9 cellular contexts compared by ENCODE assay signal in genomic region chr15:74799255-74799842, GRCh38. TPM values are rescaled to one million over a fixed set of nuclear protein-coding genes. Genes with fewer than 3 reads are reported as not detected.
DNase-seq lines count a peak whose midpoint lies in the region; ATAC-seq, FAIRE-seq and TF ChIP-seq lines count a peak whose summit lies in the region.
"Had no signal": no experiment of that assay in that cellular context is flagged by ENCODE, and none has a peak within 500 bp of the region (broad histone marks: within the 10 kb centered on the region; RNA-seq: fewer than 3 reads in every experiment).

No MANE protein-coding gene starts in this region.

- H2AFZ ChIP-seq in DND-41 (ENCODE audit: low read depth, low read length): no peak overlapping the region

- H3K4me1 ChIP-seq in DND-41 (ENCODE audit: insufficient read depth, low read length) (no peaks in the 10 kb centered on the region), mucosa of rectum (ENCODE audit: control insufficient read depth in 2 of 2, insufficient read depth in 2 of 2, low read length in 2 of 2) (peaks cover 32 to 36% of the 10 kb centered on the region in 2 donors)

- H4K20me1 ChIP-seq in DND-41 (ENCODE audit: insufficient read depth, low read length): peaks cover 51% of the 10 kb centered on the region

- H3K27me3 ChIP-seq in DND-41 (ENCODE audit: insufficient read depth, low read length, poor library complexity) (no peaks in the 10 kb centered on the region), WERI-Rb-1 (ENCODE audit: insufficient read depth, low read depth, severe bottlenecking) (no peaks in the 10 kb centered on the region), mucosa of rectum (ENCODE audit: control insufficient read depth in 2 of 2, insufficient read depth in 2 of 2, low read length in 2 of 2) (no peaks in the 10 kb centered on the region)

- H3K36me3 ChIP-seq in DND-41 (ENCODE audit: insufficient read depth, low read length): peaks cover 73% of the 10 kb centered on the region
- H3K36me3 ChIP-seq in WERI-Rb-1: peaks cover 58% of the 10 kb centered on the region
- peaks cover 54 to 55% of the 10 kb centered on the region in 2 donors for H3K36me3 ChIP-seq in mucosa of rectum (ENCODE audit: control insufficient read depth in 2 of 2, insufficient read depth in 2 of 2, low read length in 2 of 2)

- no peak overlapping the region for H3K9ac ChIP-seq in DND-41 (ENCODE audit: low read depth, low read length)
- H3K9ac ChIP-seq in mucosa of rectum (ENCODE audit: low read depth in 1 of 2, low read length in 2 of 2): no peak overlapping the region

- H3K27ac ChIP-seq in DND-41 (ENCODE audit: low read length) (no peak overlapping the region), WERI-Rb-1 (peak overlapping the region; percentile 36; the same call in 1 of the 2 replicates), mucosa of rectum (ENCODE audit: low read depth in 2 of 2, low read length in 2 of 2) (peak overlapping the region; percentile 62 to 86)

- peaks cover 33% of the 10 kb centered on the region for H3K79me2 ChIP-seq in DND-41 (ENCODE audit: insufficient read depth, low read length)

- TF ChIP-seq CTCF in DND-41 (IDR thresholded peaks at IDR 0.05; ENCODE audit: borderline replicate concordance, extremely low read depth, low read length, poor library complexity, severe bottlenecking): no peak
- no peak for TF ChIP-seq CTCF in WERI-Rb-1 (IDR thresholded peaks at IDR 0.05; ENCODE audit: low read depth, low read length)

- FAIRE-seq in frontal cortex (lab: Jason Lieb, UNC): no peak

- H3K9me3 ChIP-seq in DND-41 (ENCODE audit: insufficient read depth, low read length, severe bottlenecking) (no peaks in the 10 kb centered on the region), WERI-Rb-1 (ENCODE audit: severe bottlenecking) (no peaks in the 10 kb centered on the region), mucosa of rectum (ENCODE audit: control insufficient read depth in 2 of 2, low read length in 2 of 2) (no peaks in the 10 kb centered on the region)

- H3K4me3 ChIP-seq in DND-41 (ENCODE audit: low read depth in 1 of 2, low read length in 2 of 2) (no peak overlapping the region), WERI-Rb-1 (ENCODE audit: low read depth, low read length) (no peak overlapping the region), mucosa of rectum (ENCODE audit: low read length in 2 of 2) (no peak overlapping the region)

- no peak for TF ChIP-seq POLR2A in erythroblast (IDR thresholded peaks at IDR 0.05; ENCODE audit: low read length)

- peak; percentile 9; the same call in 1 of the 3 replicates for ATAC-seq in DND-41 (ENCODE audit: insufficient read depth, low read depth)
- peak; percentile 24 for ATAC-seq in GM21447 (IDR thresholded peaks at IDR 0.05; ENCODE audit: unreplicated experiment)

- DNase-seq in DND-41 (no peak), WERI-Rb-1 (no peak), erythroblast (lab: John Stamatoyannopoulos, UW) (no peak), COR-L47 (lab: John Stamatoyannopoulos, UW) (no peak), anterior cingulate cortex (lab: John Stamatoyannopoulos, UW) (no peak), frontal cortex (ENCODE audit: low spot score in 2 of 2) (no peak)
- DNase-seq: NCI-H748 treated with DMSO at 0.1 percent for 48 hours had no signal

- no peak overlapping the region for H3K4me2 ChIP-seq in DND-41 (ENCODE audit: insufficient read depth, low read length)

RNA-seq across cellular contexts. Expression of gene LMAN1L, which starts 13.3 kb away (rescaled TPM):
- not detected for total RNA-seq in frontal cortex

RNA-seq across cellular contexts. Expression of gene CSK, which starts 17.5 kb away (rescaled TPM):
- 26.5 TPM for total RNA-seq in frontal cortex

RNA-seq across cellular contexts. Expression of gene CPLX3, which starts 27.1 kb away (rescaled TPM):
- total RNA-seq in frontal cortex: 0.82 TPM

RNA-seq across cellular contexts. Expression of gene ULK3, which starts 43.6 kb away (rescaled TPM):
- 30.6 TPM for total RNA-seq in frontal cortex

RNA-seq across cellular contexts. Expression of gene CYP1A2, which starts 50.7 kb away (rescaled TPM):
- not detected for total RNA-seq in frontal cortex
